ENCODE assay signal across 1 cellular context in genomic region chr1:43557744-43558245, GRCh38.
TF ChIP-seq lines count a peak whose summit lies in the region.

No MANE protein-coding gene starts in this region.

TF ChIP-seq in IMR-90, 13 proteins besides CTCF, POLR2A, EP300 and RAD21 (continued from another document):
- TF ChIP-seq USF2 (IDR thresholded peaks at IDR 0.05; ENCODE audit: low read depth, low read length) (no peak), MXI1 (IDR thresholded peaks at IDR 0.05; ENCODE audit: borderline replicate concordance, low read depth, low read length) (no peak), SMC3 (IDR thresholded peaks at IDR 0.05; ENCODE audit: low read depth, low read length) (no peak), NFE2L2 (IDR thresholded peaks at IDR 0.05; ENCODE audit: low read depth, low read length) (no peak), CHD1 (IDR thresholded peaks at IDR 0.05; ENCODE audit: low read depth, low read length) (no peak), RCOR1 (IDR thresholded peaks at IDR 0.05; ENCODE audit: insufficient replicate concordance, low read length) (no peak), MAFK (IDR thresholded peaks at IDR 0.05; ENCODE audit: low read depth, low read length) (no peak)
